8 cellular contexts compared by ENCODE assay signal in the genomic region with DNA sequence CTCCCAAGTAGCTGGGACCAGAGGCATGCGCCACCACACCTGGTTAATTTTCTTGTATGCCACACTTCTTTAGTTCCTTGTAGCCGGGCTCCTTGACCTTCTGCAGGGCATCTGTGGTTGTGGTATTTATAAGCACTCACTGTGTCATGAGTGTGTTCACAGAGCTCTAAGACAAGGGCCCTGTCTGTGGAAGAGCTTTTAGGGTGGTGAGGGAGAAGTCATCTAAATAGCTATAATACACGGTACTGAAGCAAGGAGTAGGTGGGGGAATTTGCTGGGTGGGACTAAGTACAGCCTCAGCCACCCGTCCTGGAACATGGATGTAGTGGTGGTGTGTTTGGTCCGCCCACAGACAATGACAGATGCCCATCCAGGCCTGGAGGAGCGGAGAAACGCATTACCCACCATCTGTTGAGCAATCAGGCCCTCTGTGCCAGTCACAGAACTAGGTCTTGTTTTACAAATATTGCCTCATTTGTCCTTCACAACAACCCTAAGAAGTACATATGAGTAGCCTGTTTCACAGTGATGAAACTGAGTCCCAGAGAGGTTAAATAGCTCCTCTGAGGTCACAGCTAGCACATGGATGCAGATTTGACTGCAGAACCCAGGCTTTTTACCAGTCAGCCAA. TPM values are rescaled to one million over a fixed set of nuclear protein-coding genes. Genes with fewer than 3 reads are reported as not detected.
DNase-seq lines count a peak whose midpoint lies in the region; ATAC-seq, FAIRE-seq and TF ChIP-seq lines count a peak whose summit lies in the region.

No MANE protein-coding gene starts in this region.

- TF ChIP-seq POLR2A in HepG2 (IDR thresholded peaks at IDR 0.05; ENCODE audit: insufficient read depth in 1 of 2, low read depth in 2 of 2, low read length in 2 of 2) = no peak

- CTCF ChIA-PET in HepG2 (lab: Yijun Ruan, JAX; ENCODE audit: low intra/inter-chr PET ratio, low total read pairs) = no interaction called here

- no peaks in the 10 kb centered on the region for H3K9me3 ChIP-seq in adipocyte (ENCODE audit: control insufficient read depth, low read length)
- H3K9me3 ChIP-seq in HepG2 (ENCODE audit: low read length) = no peaks in the 10 kb centered on the region
- no peaks in the 10 kb centered on the region for H3K9me3 ChIP-seq in tibial artery

- H3K27me3 ChIP-seq in adipocyte (replicated peaks; ENCODE audit: control insufficient read depth, insufficient read depth, low read length) = no peaks in the 10 kb centered on the region
- H3K27me3 ChIP-seq in HepG2 (ENCODE audit: control insufficient read depth in 1 of 2, insufficient read depth in 2 of 2, low read length in 2 of 2) = no peaks in the 10 kb centered on the region
- H3K27me3 ChIP-seq in tibial artery = no peaks in the 10 kb centered on the region

- H3K36me3 ChIP-seq in adipocyte (ENCODE audit: control insufficient read depth, insufficient read depth, low read length, severe bottlenecking) (no peaks in the 10 kb centered on the region), HepG2 (replicated peaks in 1 of 2; ENCODE audit: control insufficient read depth in 1 of 2, insufficient read depth in 2 of 2, low read length in 2 of 2) (peaks cover 4 to 11% of the 10 kb centered on the region in 2 experiments; a peak in 4 of 5 replicates), tibial artery (peaks cover 0 to 6% (median 0%) of the 10 kb centered on the region in 3 donors)

- no peak for FAIRE-seq in HepG2 (lab: Jason Lieb, UNC)

- H3K4me3 ChIP-seq in adipocyte (ENCODE audit: low read length) (no peak overlapping the region), HepG2 (replicated peaks in 1 of 3; ENCODE audit: insufficient read depth in 1 of 3, low read depth in 2 of 3, low read length in 3 of 3) (no peak overlapping the region), tibial artery (no peak overlapping the region)

- peak; percentile 23 to 28 for ATAC-seq in activated T-cell treated with anti-CD3 and anti-CD28 coated beads, Interleukin-2, amount 50 U/mL, for 4 hours
- ATAC-seq in HepG2 = no peak
- ATAC-seq in HG03442 (IDR thresholded peaks at IDR 0.05; ENCODE audit: unreplicated experiment) = no peak

- H3K79me2 ChIP-seq in HepG2 (ENCODE audit: insufficient read depth, low read length) = peaks cover 80% of the 10 kb centered on the region

- no peak for TF ChIP-seq CTCF in HepG2 (CRISPR knock-in tag; IDR thresholded peaks at IDR 0.05)
- TF ChIP-seq CTCF in tibial artery (IDR thresholded peaks at IDR 0.05) = no peak

- H3K4me1 ChIP-seq in adipocyte (ENCODE audit: control insufficient read depth, insufficient read depth, low read length) (peaks cover 52% of the 10 kb centered on the region), HepG2 (ENCODE audit: insufficient read depth, low read length) (peaks cover 21% of the 10 kb centered on the region), tibial artery (peaks cover 0 to 54% (median 49%) of the 10 kb centered on the region in 4 donors)

- H2AFZ ChIP-seq in HepG2 (ENCODE audit: low read length) = no peak overlapping the region

- no peak for DNase-seq in activated T-cell treated with anti-CD3 and anti-CD28 coated beads, Interleukin-2, amount 50 U/mL, for 4 hours
- DNase-seq in activated T-cell treated with anti-CD3 and anti-CD28 coated beads for 4 hours (no peak), adipocyte (ENCODE audit: low read depth) (peak; percentile 73), HepG2 (ENCODE audit: low spot score) (no peak), tibial artery (peak; percentile 30 to 71), SHP77 treated with DMSO at 0.1 percent for 48 hours (lab: John Stamatoyannopoulos, UW) (no peak)
- DNase-seq in activated CD4-positive, alpha-beta T cell treated with anti-CD3 and anti-CD28 coated beads, Interleukin-2, amount 10 ng/mL, durations not matched to agents 24 days and 14 days = no peak

- H3K36me3 Mint-ChIP-seq in activated T-cell treated with anti-CD3 and anti-CD28 coated beads, Interleukin-2, amount 50 U/mL, for 4 hours (ENCODE audit: insufficient read depth) = peaks cover under 1% of the 10 kb centered on the region
- peaks cover 2% of the 10 kb centered on the region for H3K36me3 Mint-ChIP-seq in activated CD4-positive, alpha-beta T cell treated with anti-CD3 and anti-CD28 coated beads, Interleukin-2, amount 10 ng/mL, durations not matched to agents 24 days and 14 days (ENCODE audit: low read depth)

- H3K9ac ChIP-seq in adipocyte (ENCODE audit: low read length) = peak overlapping the region; percentile 23
- no peak overlapping the region for H3K9ac ChIP-seq in HepG2 (ENCODE audit: insufficient read depth, low read depth, low read length)

- TF ChIP-seq RAD21 in HepG2 (CRISPR knock-in tag; IDR thresholded peaks at IDR 0.05) = no peak

- intact Hi-C loops in HepG2 (cut with micrococcal nuclease; ENCODE audit: unreplicated experiment) (no loop called here), tibial artery (cut with DNase I; ENCODE audit: low total_unique reads) (loop anchor here (5.0 kb wide), 1 partner anchor 33 kb away; no protein-coding TSS in a partner anchor)
- intact Hi-C loops in activated CD4-positive, alpha-beta T cell treated with anti-CD3 and anti-CD28 coated beads, Interleukin-2, amount 10 ng/mL, durations not matched to agents 24 days and 14 days (cut with micrococcal nuclease) = no loop called here

- 0 out of 2 replicates have a peak, but pooled peaks cover 7% of the 10 kb centered on the region for H4K20me1 ChIP-seq in HepG2 (ENCODE audit: insufficient read depth, low read length)

- BruUV-seq in HepG2 (replicated peaks; lab: Mats Ljungman, UMichigan) = no TSS peak

- no peaks in the 10 kb centered on the region for H3K27me3 Mint-ChIP-seq in activated T-cell treated with anti-CD3 and anti-CD28 coated beads, Interleukin-2, amount 50 U/mL, for 4 hours (ENCODE audit: low read depth)
- H3K27me3 Mint-ChIP-seq in activated CD4-positive, alpha-beta T cell treated with anti-CD3 and anti-CD28 coated beads, Interleukin-2, amount 10 ng/mL, durations not matched to agents 24 days and 14 days = no peaks in the 10 kb centered on the region

- in situ Hi-C loops in HepG2 (cut with HindIII; ENCODE audit: extremely low pct_ligation_motif_present, low pct_unique_long_range_greater_than_20kb) = no loop called here

- TF ChIP-seq EP300 in HepG2 (IDR thresholded peaks at IDR 0.05; ENCODE audit: low read depth in 2 of 2, low read length in 2 of 2) (no peak), HepG2 (CRISPR knock-in tag; IDR thresholded peaks at IDR 0.05; ENCODE audit: borderline replicate concordance) (no peak)

- H3K9me3 Mint-ChIP-seq in activated T-cell treated with anti-CD3 and anti-CD28 coated beads, Interleukin-2, amount 50 U/mL, for 4 hours = no peaks in the 10 kb centered on the region
- H3K9me3 Mint-ChIP-seq in activated CD4-positive, alpha-beta T cell treated with anti-CD3 and anti-CD28 coated beads, Interleukin-2, amount 10 ng/mL, durations not matched to agents 24 days and 14 days = no peaks in the 10 kb centered on the region

- H3K27ac ChIP-seq in HepG2 (ENCODE audit: extremely low read length, insufficient read depth, low read length) = no peak overlapping the region
- peak overlapping the region; percentile 89 for H3K27ac ChIP-seq in tibial artery

- no peak overlapping the region for H3K4me2 ChIP-seq in HepG2 (ENCODE audit: low read depth, low read length)

- 87% methylated on average over 7 of the region's 7 CpGs for WGBS in HepG2 (ENCODE audit: low lambda C conversion rate)

- POLR2A ChIA-PET in HepG2 (lab: Yijun Ruan, JAX) = interaction anchor here (0.8 to 1.5 kb wide), 4 partner anchors 11 to 98 kb away, joined by 3 to 4 read pairs (median 3); a partner anchor contains a TSS

- H3K4me1 Mint-ChIP-seq in activated T-cell treated with anti-CD3 and anti-CD28 coated beads, Interleukin-2, amount 50 U/mL, for 4 hours (ENCODE audit: low read depth) = peaks cover 35% of the 10 kb centered on the region
- peaks cover 14% of the 10 kb centered on the region for H3K4me1 Mint-ChIP-seq in activated CD4-positive, alpha-beta T cell treated with anti-CD3 and anti-CD28 coated beads, Interleukin-2, amount 10 ng/mL, durations not matched to agents 24 days and 14 days

- H3K4me3 Mint-ChIP-seq in activated T-cell treated with anti-CD3 and anti-CD28 coated beads, Interleukin-2, amount 50 U/mL, for 4 hours = no peak overlapping the region
- no peak overlapping the region for H3K4me3 Mint-ChIP-seq in activated CD4-positive, alpha-beta T cell treated with anti-CD3 and anti-CD28 coated beads, Interleukin-2, amount 10 ng/mL, durations not matched to agents 24 days and 14 days

- no peak overlapping the region for H3K27ac Mint-ChIP-seq in activated CD4-positive, alpha-beta T cell treated with anti-CD3 and anti-CD28 coated beads, Interleukin-2, amount 10 ng/mL, durations not matched to agents 24 days and 14 days

RNA-seq across cellular contexts. Expression of a gene that starts 10.1 kb away (rescaled TPM):
- 100 to 1,000 TPM; 128 to 133 (median 130) TPM for total RNA-seq in activated T-cell treated with anti-CD3 and anti-CD28 coated beads, Interleukin-2, amount 50 U/mL, for 4 hours
- total RNA-seq in HepG2 (2016; rRNA removed; fragmentation: Illumina TruSeq; extraction: Trizol) = 39.3 and 45.6 TPM in 2 replicates
- 34.7 and 46.3 TPM in 2 replicates for total RNA-seq in HepG2 (2016; cell fraction: cytosol; rRNA removed; fragmentation: Illumina TruSeq; extraction: Trizol; ENCODE audit: low read depth)
- 35.3 and 49.1 TPM in 2 replicates for total RNA-seq in HepG2 (2016; cell fraction: insoluble cytoplasmic fraction; rRNA removed; fragmentation: Illumina TruSeq; extraction: Trizol)
- total RNA-seq in HepG2 (2016; cell fraction: membrane; rRNA removed; fragmentation: Illumina TruSeq; extraction: Trizol) = 68.4 and 83.2 TPM in 2 replicates
- 37.1 and 37.3 TPM in 2 replicates for total RNA-seq in HepG2 (2016; cell fraction: nucleus; rRNA removed; fragmentation: Illumina TruSeq; extraction: Trizol)
- 19.2 and 19.4 TPM in 2 replicates for polyA plus RNA-seq in HepG2 (2011; rRNA removed)
- polyA plus RNA-seq in HepG2 (2011; cell fraction: cytosol; rRNA removed) = 34.8 and 36.5 TPM in 2 replicates
- 61.6 and 75.9 TPM in 2 replicates for polyA plus RNA-seq in HepG2 (2011; cell fraction: nucleus; rRNA removed)
- polyA plus RNA-seq in HepG2 (2012) = 57.9 and 62.9 TPM in 2 replicates
- 61.5 and 78.5 TPM in 2 replicates for polyA plus RNA-seq in HepG2 (2016; cell fraction: cytosol; fragmentation: Illumina TruSeq; extraction: Trizol; ENCODE audit: low read depth)
- polyA plus RNA-seq in HepG2 (2016; cell fraction: insoluble cytoplasmic fraction; fragmentation: Illumina TruSeq; extraction: Trizol; ENCODE audit: low read depth) = 39.9 and 50.2 TPM in 2 replicates
- 77.9 and 110 TPM in 2 replicates for polyA plus RNA-seq in HepG2 (2016; cell fraction: membrane; fragmentation: Illumina TruSeq; extraction: Trizol; ENCODE audit: low read depth)
- polyA plus RNA-seq in HepG2 (2016; cell fraction: nucleus; fragmentation: Illumina TruSeq; extraction: Trizol; ENCODE audit: insufficient read depth, low read depth) = 51.9 and 54.4 TPM in 2 replicates
- 18.9 and 35.9 TPM in 2 replicates for polyA minus RNA-seq in HepG2 (2011; rRNA and poly(A)+ RNA removed; ENCODE audit: low replicate concordance)
- polyA minus RNA-seq in HepG2 (2011; cell fraction: cytosol; rRNA and poly(A)+ RNA removed) = 31.6 and 35.4 TPM in 2 replicates
- polyA minus RNA-seq in HepG2 (2011; cell fraction: nucleus; rRNA and poly(A)+ RNA removed) = 29.2 and 32.8 TPM in 2 replicates
- total RNA-seq in activated CD4-positive, alpha-beta T cell treated with anti-CD3 and anti-CD28 coated beads, Interleukin-2, amount 10 ng/mL, durations not matched to agents 24 days and 14 days = 103 and 104 TPM in 2 replicates

RNA-seq across cellular contexts. Expression of a gene that starts 10.5 kb away (rescaled TPM):
- 100 to 1,000 TPM; 138 to 164 (median 144) TPM for total RNA-seq in activated T-cell treated with anti-CD3 and anti-CD28 coated beads, Interleukin-2, amount 50 U/mL, for 4 hours
- 105 and 154 TPM in 2 replicates for total RNA-seq in HepG2 (2016; rRNA removed; fragmentation: Illumina TruSeq; extraction: Trizol)
- total RNA-seq in HepG2 (2016; cell fraction: cytosol; rRNA removed; fragmentation: Illumina TruSeq; extraction: Trizol; ENCODE audit: low read depth) = 34.8 TPM in 2 replicates
- 107 and 165 TPM in 2 replicates for total RNA-seq in HepG2 (2016; cell fraction: insoluble cytoplasmic fraction; rRNA removed; fragmentation: Illumina TruSeq; extraction: Trizol)
- total RNA-seq in HepG2 (2016; cell fraction: membrane; rRNA removed; fragmentation: Illumina TruSeq; extraction: Trizol) = 55.9 and 58.9 TPM in 2 replicates
- total RNA-seq in HepG2 (2016; cell fraction: nucleus; rRNA removed; fragmentation: Illumina TruSeq; extraction: Trizol) = 38.4 and 43.4 TPM in 2 replicates
- polyA plus RNA-seq in HepG2 (2011; rRNA removed) = 50.7 and 56.6 TPM in 2 replicates
- polyA plus RNA-seq in HepG2 (2011; cell fraction: cytosol; rRNA removed) = 43.0 and 50.6 TPM in 2 replicates
- polyA plus RNA-seq in HepG2 (2011; cell fraction: nucleus; rRNA removed) = 14.8 and 17.9 TPM in 2 replicates
- 42.0 and 46.3 TPM in 2 replicates for polyA plus RNA-seq in HepG2 (2012)
- 22.7 and 24.1 TPM in 2 replicates for polyA plus RNA-seq in HepG2 (2016; cell fraction: cytosol; fragmentation: Illumina TruSeq; extraction: Trizol; ENCODE audit: low read depth)
- 141 and 153 TPM in 2 replicates for polyA plus RNA-seq in HepG2 (2016; cell fraction: insoluble cytoplasmic fraction; fragmentation: Illumina TruSeq; extraction: Trizol; ENCODE audit: low read depth)
- 38.6 and 42.2 TPM in 2 replicates for polyA plus RNA-seq in HepG2 (2016; cell fraction: membrane; fragmentation: Illumina TruSeq; extraction: Trizol; ENCODE audit: low read depth)
- polyA plus RNA-seq in HepG2 (2016; cell fraction: nucleus; fragmentation: Illumina TruSeq; extraction: Trizol; ENCODE audit: insufficient read depth, low read depth) = 44.4 and 50.2 TPM in 2 replicates
- polyA minus RNA-seq in HepG2 (2011; rRNA and poly(A)+ RNA removed; ENCODE audit: low replicate concordance) = 22.2 and 41.1 TPM in 2 replicates
- 11.8 and 12.4 TPM in 2 replicates for polyA minus RNA-seq in HepG2 (2011; cell fraction: cytosol; rRNA and poly(A)+ RNA removed)
- 14.3 and 15.1 TPM in 2 replicates for polyA minus RNA-seq in HepG2 (2011; cell fraction: nucleus; rRNA and poly(A)+ RNA removed)
- total RNA-seq in activated CD4-positive, alpha-beta T cell treated with anti-CD3 and anti-CD28 coated beads, Interleukin-2, amount 10 ng/mL, durations not matched to agents 24 days and 14 days = 90.3 and 98.3 TPM in 2 replicates

RNA-seq across cellular contexts. Expression of a gene that starts 32.4 kb away (rescaled TPM):
- total RNA-seq in activated T-cell treated with anti-CD3 and anti-CD28 coated beads, Interleukin-2, amount 50 U/mL, for 4 hours = 10 to 100 TPM; 56.4 to 69.6 (median 61.0) TPM
- 13.7 and 16.7 TPM in 2 replicates for total RNA-seq in HepG2 (2016; rRNA removed; fragmentation: Illumina TruSeq; extraction: Trizol)
- 2.7 and 2.9 TPM in 2 replicates for total RNA-seq in HepG2 (2016; cell fraction: cytosol; rRNA removed; fragmentation: Illumina TruSeq; extraction: Trizol; ENCODE audit: low read depth)
- total RNA-seq in HepG2 (2016; cell fraction: insoluble cytoplasmic fraction; rRNA removed; fragmentation: Illumina TruSeq; extraction: Trizol) = 14.1 and 14.3 TPM in 2 replicates
- 14.6 and 15.0 TPM in 2 replicates for total RNA-seq in HepG2 (2016; cell fraction: membrane; rRNA removed; fragmentation: Illumina TruSeq; extraction: Trizol)
- total RNA-seq in HepG2 (2016; cell fraction: nucleus; rRNA removed; fragmentation: Illumina TruSeq; extraction: Trizol) = 14.9 and 16.2 TPM in 2 replicates
- polyA plus RNA-seq in HepG2 (2011; rRNA removed) = 12.2 and 14.3 TPM in 2 replicates
- 9.6 and 10.9 TPM in 2 replicates for polyA plus RNA-seq in HepG2 (2011; cell fraction: cytosol; rRNA removed)
- 20.7 and 21.6 TPM in 2 replicates for polyA plus RNA-seq in HepG2 (2011; cell fraction: nucleus; rRNA removed)
- 12.6 and 16.8 TPM in 2 replicates for polyA plus RNA-seq in HepG2 (2012)
- 2.0 TPM in 2 replicates for polyA plus RNA-seq in HepG2 (2016; cell fraction: cytosol; fragmentation: Illumina TruSeq; extraction: Trizol; ENCODE audit: low read depth)
- polyA plus RNA-seq in HepG2 (2016; cell fraction: insoluble cytoplasmic fraction; fragmentation: Illumina TruSeq; extraction: Trizol; ENCODE audit: low read depth) = 19.1 and 21.8 TPM in 2 replicates
- 8.7 and 9.6 TPM in 2 replicates for polyA plus RNA-seq in HepG2 (2016; cell fraction: membrane; fragmentation: Illumina TruSeq; extraction: Trizol; ENCODE audit: low read depth)
- 31.0 and 32.7 TPM in 2 replicates for polyA plus RNA-seq in HepG2 (2016; cell fraction: nucleus; fragmentation: Illumina TruSeq; extraction: Trizol; ENCODE audit: insufficient read depth, low read depth)
- polyA minus RNA-seq in HepG2 (2011; rRNA and poly(A)+ RNA removed; ENCODE audit: low replicate concordance) = 15.4 and 25.4 TPM in 2 replicates
- 14.9 TPM in 2 replicates for polyA minus RNA-seq in HepG2 (2011; cell fraction: cytosol; rRNA and poly(A)+ RNA removed)
- polyA minus RNA-seq in HepG2 (2011; cell fraction: nucleus; rRNA and poly(A)+ RNA removed) = 8.5 and 10.2 TPM in 2 replicates
- 41.4 and 42.7 TPM in 2 replicates for total RNA-seq in activated CD4-positive, alpha-beta T cell treated with anti-CD3 and anti-CD28 coated beads, Interleukin-2, amount 10 ng/mL, durations not matched to agents 24 days and 14 days

Comparison
In these comparisons a context has a peak if more than half of its experiments do, and no peak if none do; other contexts are left out.
1. ATAC-seq: peak in activated T-cell treated with anti-CD3 and anti-CD28 coated beads, Interleukin-2, amount 50 U/mL, for 4 hours (2 of 2); none in HepG2 (single experiment) and HG03442 (single experiment).
2. DNase-seq: peak in adipocyte (single experiment) and tibial artery (2 of 2); none in activated T-cell treated with anti-CD3 and anti-CD28 coated beads, Interleukin-2, amount 50 U/mL, for 4 hours (single experiment), activated T-cell treated with anti-CD3 and anti-CD28 coated beads for 4 hours (single experiment), HepG2 (single experiment), SHP77 treated with DMSO at 0.1 percent for 48 hours (single experiment) and activated CD4-positive, alpha-beta T cell treated with anti-CD3 and anti-CD28 coated beads, Interleukin-2, amount 10 ng/mL, durations not matched to agents 24 days and 14 days (single experiment).